Comparison of ENCODE assay signal across 8 cellular contexts in the genomic region with DNA sequence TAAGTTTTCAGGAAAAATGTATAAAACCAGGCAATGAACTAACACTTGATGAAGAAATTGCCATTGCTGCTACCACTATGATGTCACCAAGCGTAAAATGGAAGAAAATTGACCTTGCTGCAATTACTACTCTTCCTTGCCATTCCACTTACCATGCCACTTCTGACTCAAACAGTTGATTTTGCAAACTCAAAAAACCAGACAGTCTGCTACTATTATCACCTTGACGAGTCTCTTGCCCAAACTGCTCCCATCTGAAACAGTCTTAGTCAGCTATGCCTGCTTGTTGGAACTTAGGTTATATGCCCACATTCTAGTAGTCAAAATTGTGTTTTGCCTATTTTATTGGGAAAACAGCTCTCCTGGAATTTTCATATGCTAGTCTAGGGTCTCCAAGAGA.
"Had no signal": no experiment of that assay in that cellular context is flagged by ENCODE, and none has a peak within 500 bp of the region (broad histone marks: within the 10 kb centered on the region; RNA-seq: fewer than 3 reads in every experiment).

No MANE protein-coding gene starts in this region.

- DNase-seq: GDM1, GF-D8 had no signal

- FAIRE-seq: G401.6, GM12878, GM12891, GM12892, GM18507, GM19239 had no signal

- H3K4me3 ChIP-seq: GM12878 had no signal

- ATAC-seq: GM12878 had no signal
